25 cellular contexts compared by ENCODE assay signal in the genomic region with DNA sequence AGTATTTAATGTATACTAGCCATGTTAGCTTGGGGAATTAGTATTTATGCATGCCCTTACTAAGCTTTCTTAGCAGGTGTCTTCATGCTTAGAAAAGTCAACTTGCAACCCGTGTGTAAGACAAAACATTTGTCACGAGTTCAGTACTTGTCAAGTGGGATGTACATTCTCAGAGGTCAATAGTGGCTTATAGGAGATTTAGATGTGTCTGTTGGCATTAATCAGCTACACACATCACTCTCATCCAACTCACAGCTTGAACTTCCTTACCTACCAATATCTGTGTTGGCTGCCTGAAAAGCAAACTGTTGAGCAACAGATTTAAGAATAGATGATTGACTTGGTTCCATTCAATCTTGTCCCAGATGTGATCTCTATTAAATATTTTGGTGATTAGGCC.
"Had no signal": no experiment of that assay in that cellular context is flagged by ENCODE, and none has a peak within 500 bp of the region (broad histone marks: within the 10 kb centered on the region; RNA-seq: fewer than 3 reads in every experiment).

No MANE protein-coding gene starts in this region.

- ATAC-seq: activated CD4-positive, CD25-positive, alpha-beta regulatory T cell treated with anti-CD3 and anti-CD28 coated beads, Interleukin-2, amount 50 U/mL, for 24 hours; activated CD8-positive, alpha-beta T cell treated with anti-CD3 and anti-CD28 coated beads for 36 hours; activated T-cell treated with anti-CD3 and anti-CD28 coated beads, Interleukin-2, amount 50 U/mL, for 72 hours; Panc1; Right ventricle myocardium inferior had no signal

- H3K36me3 Mint-ChIP-seq: activated naive CD8-positive, alpha-beta T cell treated with anti-CD3 and anti-CD28 coated beads, Interleukin-2, amount 10 ng/mL, durations not matched to agents 7 days and 5 days had no signal

- H3K4me3 Mint-ChIP-seq: activated CD8-positive, alpha-beta T cell treated with anti-CD3 and anti-CD28 coated beads for 36 hours; activated naive CD8-positive, alpha-beta T cell treated with anti-CD3 and anti-CD28 coated beads, Interleukin-2, amount 10 ng/mL, durations not matched to agents 7 days and 5 days; activated T-cell treated with anti-CD3 and anti-CD28 coated beads, Interleukin-2, amount 50 U/mL, for 72 hours had no signal

- H3K9ac ChIP-seq: KMS-11 had no signal

- H3K4me3 ChIP-seq: adrenal gland, breast epithelium, SK-N-MC had no signal

- H3K4me1 Mint-ChIP-seq: activated naive CD8-positive, alpha-beta T cell treated with anti-CD3 and anti-CD28 coated beads, Interleukin-2, amount 10 ng/mL, durations not matched to agents 7 days and 5 days had no signal

- H3K27me3 ChIP-seq: adrenal gland, breast epithelium had no signal

- H3K27ac ChIP-seq: adrenal gland, breast epithelium, KMS-11, SK-N-MC, VCaP had no signal

- H3K27me3 Mint-ChIP-seq: activated CD8-positive, alpha-beta T cell treated with anti-CD3 and anti-CD28 coated beads for 36 hours; activated naive CD8-positive, alpha-beta T cell treated with anti-CD3 and anti-CD28 coated beads, Interleukin-2, amount 10 ng/mL, durations not matched to agents 7 days and 5 days had no signal

- H3K4me1 ChIP-seq: adrenal gland, breast epithelium had no signal

- H3K36me3 ChIP-seq: adrenal gland, breast epithelium had no signal

- H3K9me3 Mint-ChIP-seq: activated naive CD8-positive, alpha-beta T cell treated with anti-CD3 and anti-CD28 coated beads, Interleukin-2, amount 10 ng/mL, durations not matched to agents 7 days and 5 days; activated T-cell treated with anti-CD3 and anti-CD28 coated beads, Interleukin-2, amount 50 U/mL, for 72 hours had no signal

- H3K27ac Mint-ChIP-seq: activated CD8-positive, alpha-beta T cell treated with anti-CD3 and anti-CD28 coated beads for 36 hours; activated naive CD8-positive, alpha-beta T cell treated with anti-CD3 and anti-CD28 coated beads, Interleukin-2, amount 10 ng/mL, durations not matched to agents 7 days and 5 days; activated T-cell treated with anti-CD3 and anti-CD28 coated beads, Interleukin-2, amount 50 U/mL, for 72 hours; activated T-helper 2 cell treated with anti-CD3 and anti-CD28 coated beads, Interferon-gamma antibody, Interleukin-2, Interleukin-4, amounts not matched to agents 10 μg/mL and 5 μg/mL and 100 μg/mL, durations not matched to agents 14 hours and 24 hours and 36 hours had no signal

- H3K9me3 ChIP-seq: adrenal gland, breast epithelium had no signal

- DNase-seq: activated CD4-positive, alpha-beta T cell treated with anti-CD3 and anti-CD28 coated beads for 4 hours; activated CD8-positive, alpha-beta memory T cell treated with anti-CD3 and anti-CD28 coated beads, Interleukin-2, amount 50 U/mL, for 4 hours; activated CD8-positive, alpha-beta T cell treated with anti-CD3 and anti-CD28 coated beads for 36 hours; activated gamma-delta T cell treated with Interleukin-2 at 50 U/mL for 16 hours; activated naive CD4-positive, alpha-beta T cell treated with anti-CD3 and anti-CD28 coated beads, Interleukin-2, amount 50 U/mL, for 16 hours; activated naive CD8-positive, alpha-beta T cell treated with anti-CD3 and anti-CD28 coated beads, Interleukin-2, amount 10 ng/mL, durations not matched to agents 7 days and 5 days; activated T-cell treated with anti-CD3 and anti-CD28 coated beads, Interleukin-2, amount 50 U/mL, for 72 hours; adrenal gland; anterior cingulate cortex; caudate nucleus; NCI-H1092; NCI-H1930; NCI-H2171; NCI-H2227 treated with DMSO at 0.1 percent for 48 hours; NCI-H524 treated with DMSO at 0.1 percent for 48 hours; RPMI8226; T-helper 1 cell had no signal

- H3K4me2 ChIP-seq: KMS-11 had no signal
